Comparison of ENCODE assay signal across 29 cellular contexts in the genomic region with DNA sequence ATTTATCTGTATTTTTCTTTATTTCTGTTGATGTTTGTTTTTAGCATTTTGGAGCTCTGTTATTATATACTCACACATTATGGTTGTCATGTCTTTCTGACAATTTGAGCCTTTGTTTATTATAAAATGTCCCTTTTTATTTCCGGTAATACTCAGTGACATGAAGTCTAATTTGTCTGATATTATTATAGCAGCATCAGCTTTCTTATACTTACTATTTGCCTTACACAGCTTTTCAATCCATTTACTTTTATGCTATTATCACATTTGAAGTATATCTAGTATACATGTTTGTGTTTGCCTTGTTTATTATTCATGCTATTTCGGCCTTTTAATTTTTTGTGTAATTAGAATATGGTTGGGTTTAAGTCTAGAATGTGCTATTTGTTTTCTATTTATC.
"Had no signal": no experiment of that assay in that cellular context is flagged by ENCODE, and none has a peak within 500 bp of the region (broad histone marks: within the 10 kb centered on the region; RNA-seq: fewer than 3 reads in every experiment).

No MANE protein-coding gene starts in this region.

- H3K36me3 ChIP-seq: stomach, suprapubic skin, thoracic aorta, thyroid gland, tibial artery, tibial nerve, transverse colon, upper lobe of left lung, upper lobe of right lung, uterus, vagina had no signal

- H3K4me3 Mint-ChIP-seq: stimulated activated effector memory CD8-positive, alpha-beta T cell treated with anti-CD3 and anti-CD28 coated beads, Interleukin-12 subunit alpha, Interleukin-12 subunit beta, amount 100 ng/mL, for 72 hours; stimulated activated memory B cell treated with anti-CD40 and anti-IgM and Interleukin-4, amounts not matched to agents 10 μg/mL and 1 μg/mL and 100 μg/mL, for 72 hours; stimulated activated naive B cell treated with anti-CD40 and anti-IgM and Interleukin-4, amounts not matched to agents 10 μg/mL and 1 μg/mL and 100 μg/mL, for 72 hours; stimulated activated naive CD8-positive, alpha-beta T cell treated with anti-CD3 and anti-CD28 coated beads, Interleukin-15, amount 100 ng/mL, for 72 hours; stimulated activated naive CD8-positive, alpha-beta T cell treated with anti-CD3 and anti-CD28 coated beads, Interleukin-15, Interleukin-2, amounts not matched to agents 100 ng/mL and 50 ng/mL, for 24 hours; type B pancreatic cell had no signal

- H3K4me1 ChIP-seq: stomach, suprapubic skin, testis, thyroid gland, tibial artery, tibial nerve, transverse colon, upper lobe of left lung, upper lobe of right lung, uterus, vagina had no signal

- H3K27ac Mint-ChIP-seq: stimulated activated effector memory CD8-positive, alpha-beta T cell treated with anti-CD3 and anti-CD28 coated beads, Interleukin-12 subunit alpha, Interleukin-12 subunit beta, amount 100 ng/mL, for 72 hours; stimulated activated memory B cell treated with anti-CD40 and anti-IgM and Interleukin-4, amounts not matched to agents 10 μg/mL and 1 μg/mL and 100 μg/mL, for 72 hours; stimulated activated naive B cell treated with anti-CD40 and anti-IgM and Interleukin-4, amounts not matched to agents 10 μg/mL and 1 μg/mL and 100 μg/mL, for 72 hours; stimulated activated naive CD8-positive, alpha-beta T cell treated with anti-CD3 and anti-CD28 coated beads, Interleukin-15, amount 100 ng/mL, for 72 hours; stimulated activated naive CD8-positive, alpha-beta T cell treated with anti-CD3 and anti-CD28 coated beads, Interleukin-15, Interleukin-2, amounts not matched to agents 100 ng/mL and 50 ng/mL, for 24 hours; type B pancreatic cell had no signal

- H3K27ac ChIP-seq: stomach, suprapubic skin, testis, thoracic aorta, thyroid gland, tibial artery, tibial nerve, transverse colon, upper lobe of left lung, upper lobe of right lung, uterus, vagina had no signal

- H3K4me3 ChIP-seq: stomach, suprapubic skin, testis, thoracic aorta, thyroid gland, tibial artery, tibial nerve, transverse colon, upper lobe of left lung, upper lobe of right lung, uterus, vagina had no signal

- H3K36me3 Mint-ChIP-seq: stimulated activated effector memory CD8-positive, alpha-beta T cell treated with anti-CD3 and anti-CD28 coated beads, Interleukin-12 subunit alpha, Interleukin-12 subunit beta, amount 100 ng/mL, for 72 hours; stimulated activated memory B cell treated with anti-CD40 and anti-IgM and Interleukin-4, amounts not matched to agents 10 μg/mL and 1 μg/mL and 100 μg/mL, for 72 hours; stimulated activated naive B cell treated with anti-CD40 and anti-IgM and Interleukin-4, amounts not matched to agents 10 μg/mL and 1 μg/mL and 100 μg/mL, for 72 hours; type B pancreatic cell had no signal

- DNase-seq: stimulated activated CD4-positive, alpha-beta T cell treated with anti-CD3 and anti-CD28 coated beads, Interleukin-2, amount 100 ng/mL, for 48 hours; stimulated activated CD4-positive, alpha-beta T cell treated with anti-CD3 and anti-CD28 coated beads, Interleukin-4, amount 100 ng/mL, for 1 hour; stimulated activated CD4-positive, alpha-beta T cell treated with anti-CD3 and anti-CD28 coated beads, Interleukin-4, amount 100 ng/mL, for 24 hours; stimulated activated CD4-positive, alpha-beta T cell treated with anti-CD3 and anti-CD28 coated beads, Interleukin-4, amount 100 ng/mL, for 4 hours; stimulated activated CD8-positive, alpha-beta memory T cell treated with anti-CD3 and anti-CD28 coated beads, Interleukin-4, amount 100 ng/mL, for 48 hours; stimulated activated naive B cell treated with anti-CD40 and anti-IgM and Interleukin-4, amounts not matched to agents 10 μg/mL and 1 μg/mL and 100 μg/mL, for 72 hours; stimulated activated naive CD4-positive, alpha-beta T cell; stimulated activated naive CD4-positive, alpha-beta T cell treated with Interleukin-2 at 50 U/mL for 16 hours; stimulated activated naive CD8-positive, alpha-beta T cell treated with anti-CD3 and anti-CD28 coated beads, Interleukin-15, amount 100 ng/mL, for 72 hours; stimulated activated naive CD8-positive, alpha-beta T cell treated with anti-CD3 and anti-CD28 coated beads, Interleukin-15, Interleukin-2, amounts not matched to agents 100 U/mL and 50 U/mL, for 24 hours; stomach; substantia nigra; testis; thyroid gland; tibial artery; transverse colon; trophoblast cell; upper lobe of left lung; upper lobe of right lung; uterus had no signal

- ATAC-seq: stimulated activated effector memory CD8-positive, alpha-beta T cell treated with anti-CD3 and anti-CD28 coated beads, Interleukin-12 subunit alpha, Interleukin-12 subunit beta, amount 100 ng/mL, for 72 hours; stimulated activated memory B cell treated with anti-CD40 and anti-IgM and Interleukin-4, amounts not matched to agents 10 μg/mL and 1 μg/mL and 100 μg/mL, for 72 hours; stimulated activated naive B cell treated with anti-CD40 and anti-IgM and Interleukin-4, amounts not matched to agents 10 μg/mL and 1 μg/mL and 100 μg/mL, for 72 hours; stimulated activated naive CD8-positive, alpha-beta T cell treated with anti-CD3 and anti-CD28 coated beads, Interleukin-15, amount 100 ng/mL, for 72 hours; stimulated activated naive CD8-positive, alpha-beta T cell treated with anti-CD3 and anti-CD28 coated beads, Interleukin-15, Interleukin-2, amounts not matched to agents 100 U/mL and 50 U/mL, for 24 hours; upper lobe of right lung had no signal

- H3K27me3 ChIP-seq: stomach, suprapubic skin, testis, thyroid gland, tibial artery, tibial nerve, transverse colon, upper lobe of left lung, upper lobe of right lung, uterus, vagina had no signal

- H3K27me3 Mint-ChIP-seq: stimulated activated memory B cell treated with anti-CD40 and anti-IgM and Interleukin-4, amounts not matched to agents 10 μg/mL and 1 μg/mL and 100 μg/mL, for 72 hours; stimulated activated naive B cell treated with anti-CD40 and anti-IgM and Interleukin-4, amounts not matched to agents 10 μg/mL and 1 μg/mL and 100 μg/mL, for 72 hours; stimulated activated naive CD8-positive, alpha-beta T cell treated with anti-CD3 and anti-CD28 coated beads, Interleukin-15, amount 100 ng/mL, for 72 hours; stimulated activated naive CD8-positive, alpha-beta T cell treated with anti-CD3 and anti-CD28 coated beads, Interleukin-15, Interleukin-2, amounts not matched to agents 100 ng/mL and 50 ng/mL, for 24 hours; type B pancreatic cell had no signal

- H3K9me3 ChIP-seq: suprapubic skin, testis, thoracic aorta, thyroid gland, tibial artery, transverse colon, upper lobe of left lung, upper lobe of right lung, uterus, vagina had no signal

- FAIRE-seq: urothelium cell line had no signal

- H3K4me1 Mint-ChIP-seq: stimulated activated effector memory CD8-positive, alpha-beta T cell treated with anti-CD3 and anti-CD28 coated beads, Interleukin-12 subunit alpha, Interleukin-12 subunit beta, amount 100 ng/mL, for 72 hours; stimulated activated memory B cell treated with anti-CD40 and anti-IgM and Interleukin-4, amounts not matched to agents 10 μg/mL and 1 μg/mL and 100 μg/mL, for 72 hours; stimulated activated naive B cell treated with anti-CD40 and anti-IgM and Interleukin-4, amounts not matched to agents 10 μg/mL and 1 μg/mL and 100 μg/mL, for 72 hours; stimulated activated naive CD8-positive, alpha-beta T cell treated with anti-CD3 and anti-CD28 coated beads, Interleukin-15, amount 100 ng/mL, for 72 hours had no signal

- H3K9me3 Mint-ChIP-seq: stimulated activated naive B cell treated with anti-CD40 and anti-IgM and Interleukin-4, amounts not matched to agents 10 μg/mL and 1 μg/mL and 100 μg/mL, for 72 hours; stimulated activated naive CD8-positive, alpha-beta T cell treated with anti-CD3 and anti-CD28 coated beads, Interleukin-15, amount 100 ng/mL, for 72 hours; type B pancreatic cell had no signal
